8 cellular contexts compared by ENCODE assay signal in genomic region chr1:192545781-192546521, GRCh38. TPM values are rescaled to one million over a fixed set of nuclear protein-coding genes. Genes with fewer than 3 reads are reported as not detected.
A peak's percentile ranks its signal among the peaks of the same experiment; 100 is the strongest.
DNase-seq lines count a peak whose midpoint lies in the region; ATAC-seq, FAIRE-seq and TF ChIP-seq lines count a peak whose summit lies in the region.

No MANE protein-coding gene starts in this region.

- no peaks in the 10 kb centered on the region for H3K36me3 Mint-ChIP-seq in astrocyte (ENCODE audit: low read depth, unreplicated experiment)

- peak; percentile 55 for FAIRE-seq in astrocyte (lab: Jason Lieb, UNC)

- no peak overlapping the region for H3K4me3 Mint-ChIP-seq in astrocyte (ENCODE audit: unreplicated experiment)

- H3K9me2 ChIP-seq in DOHH2 (replicated peaks; ENCODE audit: control insufficient read depth, low read length): no peaks in the 10 kb centered on the region; the same call in 1 of the 2 replicates

- TF ChIP-seq CTCF in DOHH2 (IDR thresholded peaks at IDR 0.05; ENCODE audit: low read depth, low read length, poor library complexity, severe bottlenecking) (no peak), astrocyte (IDR thresholded peaks at IDR 0.05; ENCODE audit: insufficient read depth, low read depth, low read length) (peak; percentile 25), transverse colon (IDR thresholded peaks at IDR 0.05) (peak in 4 of 5 experiments; percentile 19 to 36 (median 26)), heart right ventricle (IDR thresholded peaks at IDR 0.05) (peak in 2 of 9 donors; percentile 22 to 32)

- peaks cover 36% of the 10 kb centered on the region for H3K4me1 Mint-ChIP-seq in astrocyte (ENCODE audit: low read depth, unreplicated experiment)

- H3K9me3 ChIP-seq in DOHH2 (ENCODE audit: control insufficient read depth, insufficient read depth, low read length) (no peaks in the 10 kb centered on the region), astrocyte (ENCODE audit: insufficient read depth, low read depth, low read length) (no peaks in the 10 kb centered on the region), transverse colon (no peaks in the 10 kb centered on the region), heart right ventricle (no peaks in the 10 kb centered on the region)

- no peaks in the 10 kb centered on the region for H3K79me2 ChIP-seq in DOHH2 (ENCODE audit: control insufficient read depth, low read length)
- no peaks in the 10 kb centered on the region for H3K79me2 ChIP-seq in astrocyte (ENCODE audit: insufficient read depth, low read length)

- H3K27me3 Mint-ChIP-seq in astrocyte (ENCODE audit: low read depth, unreplicated experiment): no peaks in the 10 kb centered on the region

- H3K9me3 Mint-ChIP-seq in astrocyte (ENCODE audit: unreplicated experiment): no peaks in the 10 kb centered on the region

- H3K27me3 ChIP-seq in DOHH2 (ENCODE audit: control insufficient read depth, low read length): no peaks in the 10 kb centered on the region
- no peaks in the 10 kb centered on the region for H3K27me3 ChIP-seq in astrocyte (ENCODE audit: insufficient read depth, low read length)
- no peaks in the 10 kb centered on the region for H3K27me3 ChIP-seq in transverse colon
- no peaks in the 10 kb centered on the region for H3K27me3 ChIP-seq in heart right ventricle

- H3K36me3 ChIP-seq in DOHH2 (ENCODE audit: control insufficient read depth, low read length) (no peaks in the 10 kb centered on the region), astrocyte (ENCODE audit: insufficient read depth, low read length) (no peaks in the 10 kb centered on the region), transverse colon (no peaks in the 10 kb centered on the region), heart right ventricle (no peaks in the 10 kb centered on the region)

- no peak for TF ChIP-seq EP300 in transverse colon (IDR thresholded peaks at IDR 0.05; ENCODE audit: low read depth)

- 82 to 84% methylated on average over 3 of the region's 3 CpGs for WGBS in transverse colon (ENCODE audit: low coverage in 1 of 2), 2 donors
- WGBS in heart right ventricle, 2 donors: 90 to 91% methylated on average over 3 of the region's 3 CpGs

- H3K4me1 ChIP-seq in DOHH2 (ENCODE audit: control insufficient read depth, low read length) (peaks cover 39% of the 10 kb centered on the region), astrocyte (ENCODE audit: insufficient read depth, low read length) (peaks cover 19% of the 10 kb centered on the region), transverse colon (peaks cover 0 to 16% (median 3%) of the 10 kb centered on the region in 4 donors), heart right ventricle (peaks cover 0 to 37% (median 0%) of the 10 kb centered on the region in 9 donors)

- peak overlapping the region; percentile 29 for H3K4me3 ChIP-seq in DOHH2 (ENCODE audit: low read length)
- H3K4me3 ChIP-seq in astrocyte (ENCODE audit: insufficient read depth, low read depth, low read length): no peak overlapping the region
- H3K4me3 ChIP-seq in transverse colon: no peak overlapping the region
- H3K4me3 ChIP-seq in heart right ventricle: no peak overlapping the region

- in situ Hi-C loops in transverse colon (cut with MboI; ENCODE audit: low pct_ligation_motif_present in 1 of 4, low pct_unique_long_range_greater_than_20kb in 1 of 4, low sequenced_read_pairs in 3 of 4): no loop called here

- peak overlapping the region; percentile 58 for H3K27ac Mint-ChIP-seq in astrocyte (ENCODE audit: unreplicated experiment)

- no peak overlapping the region for H2AFZ ChIP-seq in astrocyte (ENCODE audit: low read depth, low read length)

- no peak for DNase-seq in astrocyte (ENCODE audit: low read depth)
- no peak for DNase-seq in transverse colon
- DNase-seq in NCI-H1417 treated with DMSO at 0.1 percent for 48 hours (lab: John Stamatoyannopoulos, UW): no peak
- DNase-seq in heart right ventricle: no peak
- DNase-seq in DMS153 (lab: John Stamatoyannopoulos, UW): no peak

- ATAC-seq in GM21390 (IDR thresholded peaks at IDR 0.05; ENCODE audit: unreplicated experiment) (peak; percentile 48), HG03571 (IDR thresholded peaks at IDR 0.05; ENCODE audit: unreplicated experiment) (peak; percentile 50), heart right ventricle (no peak)

- H3K27ac ChIP-seq in DOHH2 (ENCODE audit: low read depth, low read length) (0 out of 2 replicates have a peak overlapping the region, but pooled peaks have one; percentile 5), astrocyte (ENCODE audit: low read depth, low read length) (no peak overlapping the region), transverse colon (peak overlapping the region in 2 of 4 donors; percentile 3 to 45), heart right ventricle (peak overlapping the region in 1 of 10 donors; percentile 60)

- H4K20me1 ChIP-seq in DOHH2 (ENCODE audit: control insufficient read depth, insufficient read depth, low read depth, low read length): no peaks in the 10 kb centered on the region
- no peaks in the 10 kb centered on the region for H4K20me1 ChIP-seq in astrocyte (ENCODE audit: insufficient read depth, low read length)

- intact Hi-C loops in transverse colon (cut with DNase I; ENCODE audit: low total_unique reads): no loop called here
- intact Hi-C loops in heart right ventricle (cut with DNase I): no loop called here

- no peak overlapping the region for H3K9ac ChIP-seq in astrocyte (ENCODE audit: low read length)

- no peaks in the 10 kb centered on the region; the same call in 1 of the 2 replicates for H3F3A ChIP-seq in DOHH2 (ENCODE audit: control insufficient read depth, insufficient read depth)

- TF ChIP-seq POLR2A in transverse colon (IDR thresholded peaks at IDR 0.05): no peak

- H3K4me2 ChIP-seq in DOHH2 (ENCODE audit: low read length) (peak overlapping the region; percentile 55), astrocyte (ENCODE audit: low read length) (no peak overlapping the region)

RNA-seq across cellular contexts. Expression of gene RGS1, which starts 29.6 kb away (rescaled TPM):
- not detected in 2 replicates for total RNA-seq in astrocyte
- total RNA-seq in transverse colon: 100 to 1,000 TPM in 1 of 4 donors, 10 to 100 TPM in 3; 38.5 to 160 (median 49.8) TPM
- 1 to 10 TPM in 4 of 10 donors, under 1 TPM in 6; 0.30 to 7.2 (median 0.84) TPM for total RNA-seq in heart right ventricle
- 1 to 10 TPM in 1 of 2 donors, under 1 TPM in 1; 0.95 to 5.8 TPM for polyA plus RNA-seq in heart right ventricle

Comparison
In these comparisons a context has a peak if more than half of its experiments do, and no peak if none do; other contexts are left out.
1. ATAC-seq: peak in GM21390 (single experiment) and HG03571 (single experiment); none in heart right ventricle (0 of 8).
2. RNA of gene RGS1, which starts 29.6 kb away (total RNA-seq): 38.5 to 160 TPM in transverse colon; 0.30 to 7.2 TPM in heart right ventricle and not detected in astrocyte; every median in the first group is over 4 times any median in the second.